In genomic region chr1:33127001-33127823, GRCh38 we compare ENCODE assay signal across 1 cellular context.
TF ChIP-seq lines count a peak whose summit lies in the region.

No MANE protein-coding gene starts in this region.

TF ChIP-seq in GM12878, 131 proteins besides CTCF, POLR2A, EP300 and RAD21 (continued from another document and continues in another):
- TF ChIP-seq PML (IDR thresholded peaks at IDR 0.05; ENCODE audit: low read length) = peak; percentile 98
- peak; percentile 90 for TF ChIP-seq CREB1 (IDR thresholded peaks at IDR 0.05; ENCODE audit: low read depth)
- TF ChIP-seq SIX5 (IDR thresholded peaks at IDR 0.05; ENCODE audit: low read depth, low read length, severe bottlenecking) = peak; percentile 39
- no peak for TF ChIP-seq REST (IDR thresholded peaks at IDR 0.05; ENCODE audit: low read depth, low read length)
- TF ChIP-seq GABPA (IDR thresholded peaks at IDR 0.05; ENCODE audit: low read depth) = peak; percentile 97
- peak; percentile 7 for TF ChIP-seq FOS (IDR thresholded peaks at IDR 0.05; ENCODE audit: borderline replicate concordance, extremely low read depth, insufficient read length)
- no peak; the same call in 1 of the 2 replicates for TF ChIP-seq WRNIP1 (IDR thresholded peaks at IDR 0.05; ENCODE audit: borderline replicate concordance, low read depth, low read length)
- TF ChIP-seq ELK1 (IDR thresholded peaks at IDR 0.05; ENCODE audit: low read depth, low read length) = peak; percentile 81; the same call in 1 of the 2 replicates
- TF ChIP-seq POLR2AphosphoS2 (IDR thresholded peaks at IDR 0.05; ENCODE audit: low read depth, low read length) = peak; percentile 70; the same call in 1 of the 2 replicates
- TF ChIP-seq RBBP5 (conservative IDR thresholded peaks at IDR 0.05) = no peak
- no peak for TF ChIP-seq KDM1A (IDR thresholded peaks at IDR 0.05; ENCODE audit: borderline replicate concordance)
- TF ChIP-seq ESRRA (IDR thresholded peaks at IDR 0.05; ENCODE audit: low read length) = peak; percentile 82
- TF ChIP-seq NR2C1 (IDR thresholded peaks at IDR 0.05) = peak; percentile 82
- TF ChIP-seq ZSCAN29 (IDR thresholded peaks at IDR 0.05) = peak; percentile 59; the same call in 1 of the 2 replicates
- TF ChIP-seq ATF3 (IDR thresholded peaks at IDR 0.05; ENCODE audit: borderline replicate concordance, extremely low read depth, low read depth, low read length) = no peak
- peak; percentile 71 for TF ChIP-seq SMAD1 (IDR thresholded peaks at IDR 0.05; ENCODE audit: low read depth, partially characterized antibody)
- TF ChIP-seq MEF2A (IDR thresholded peaks at IDR 0.05; ENCODE audit: insufficient read depth, low read depth, low read length) = peak; percentile 47; the same call in 1 of the 2 replicates
- no peak for TF ChIP-seq NFYA (IDR thresholded peaks at IDR 0.05; ENCODE audit: borderline replicate concordance, low read depth, low read length)
- TF ChIP-seq IKZF1 (conservative IDR thresholded peaks at IDR 0.05) = peak; percentile 91
- peak; percentile 54 for TF ChIP-seq PAX5 (IDR thresholded peaks at IDR 0.05; ENCODE audit: borderline replicate concordance, low read depth, low read length)
- TF ChIP-seq SMAD5 (IDR thresholded peaks at IDR 0.05; ENCODE audit: low read depth) = peak; percentile 84
- TF ChIP-seq NRF1 (conservative IDR thresholded peaks at IDR 0.05; ENCODE audit: low read depth, low read length) = no peak
- TF ChIP-seq ZNF207 (IDR thresholded peaks at IDR 0.05; ENCODE audit: borderline replicate concordance) = 0 out of 2 replicates have a peak, but pooled peaks have one; percentile 55
- peak; percentile 73; the same call in 1 of the 2 replicates for TF ChIP-seq CBFB (IDR thresholded peaks at IDR 0.05; ENCODE audit: low read depth)
- TF ChIP-seq MTA2 (IDR thresholded peaks at IDR 0.05; ENCODE audit: low read depth) = peak; percentile 47; the same call in 1 of the 2 replicates
- peak; percentile 7; the same call in 1 of the 2 replicates for TF ChIP-seq SMC3 (IDR thresholded peaks at IDR 0.05; ENCODE audit: borderline replicate concordance, low read length)
- TF ChIP-seq, protein P1, sequence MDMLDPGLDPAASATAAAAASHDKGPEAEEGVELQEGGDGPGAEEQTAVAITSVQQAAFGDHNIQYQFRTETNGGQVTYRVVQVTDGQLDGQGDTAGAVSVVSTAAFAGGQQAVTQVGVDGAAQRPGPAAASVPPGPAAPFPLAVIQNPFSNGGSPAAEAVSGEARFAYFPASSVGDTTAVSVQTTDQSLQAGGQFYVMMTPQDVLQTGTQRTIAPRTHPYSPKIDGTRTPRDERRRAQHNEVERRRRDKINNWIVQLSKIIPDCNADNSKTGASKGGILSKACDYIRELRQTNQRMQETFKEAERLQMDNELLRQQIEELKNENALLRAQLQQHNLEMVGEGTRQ (IDR thresholded peaks at IDR 0.05; ENCODE audit: borderline replicate concordance, low read depth, low read length) = no peak
- no peak for TF ChIP-seq STAT3 (IDR thresholded peaks at IDR 0.05; ENCODE audit: low read depth, low read length)
- TF ChIP-seq, protein P2, sequence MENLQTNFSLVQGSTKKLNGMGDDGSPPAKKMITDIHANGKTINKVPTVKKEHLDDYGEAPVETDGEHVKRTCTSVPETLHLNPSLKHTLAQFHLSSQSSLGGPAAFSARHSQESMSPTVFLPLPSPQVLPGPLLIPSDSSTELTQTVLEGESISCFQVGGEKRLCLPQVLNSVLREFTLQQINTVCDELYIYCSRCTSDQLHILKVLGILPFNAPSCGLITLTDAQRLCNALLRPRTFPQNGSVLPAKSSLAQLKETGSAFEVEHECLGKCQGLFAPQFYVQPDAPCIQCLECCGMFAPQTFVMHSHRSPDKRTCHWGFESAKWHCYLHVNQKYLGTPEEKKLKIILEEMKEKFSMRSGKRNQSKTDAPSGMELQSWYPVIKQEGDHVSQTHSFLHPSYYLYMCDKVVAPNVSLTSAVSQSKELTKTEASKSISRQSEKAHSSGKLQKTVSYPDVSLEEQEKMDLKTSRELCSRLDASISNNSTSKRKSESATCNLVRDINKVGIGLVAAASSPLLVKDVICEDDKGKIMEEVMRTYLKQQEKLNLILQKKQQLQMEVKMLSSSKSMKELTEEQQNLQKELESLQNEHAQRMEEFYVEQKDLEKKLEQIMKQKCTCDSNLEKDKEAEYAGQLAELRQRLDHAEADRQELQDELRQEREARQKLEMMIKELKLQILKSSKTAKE (IDR thresholded peaks at IDR 0.05; ENCODE audit: low read depth, poor library complexity, severe bottlenecking) = peak; percentile 36
- no peak for TF ChIP-seq RELA (IDR thresholded peaks at IDR 0.05; ENCODE audit: borderline replicate concordance, partially characterized antibody)
- no peak for TF ChIP-seq BMI1 (IDR thresholded peaks at IDR 0.05; ENCODE audit: borderline replicate concordance)
- TF ChIP-seq BRCA1 (IDR thresholded peaks at IDR 0.05; ENCODE audit: low read depth, low read length) = no peak
- TF ChIP-seq HDAC2 (IDR thresholded peaks at IDR 0.05) = no peak
- TF ChIP-seq HDAC6 (IDR thresholded peaks at IDR 0.05; ENCODE audit: unreplicated experiment) = no peak
- TF ChIP-seq CBX3 (IDR thresholded peaks at IDR 0.05; ENCODE audit: borderline replicate concordance, low read depth) = no peak
- TF ChIP-seq RELB (IDR thresholded peaks at IDR 0.05; ENCODE audit: low read depth) = peak; percentile 69
- TF ChIP-seq, protein P3, sequence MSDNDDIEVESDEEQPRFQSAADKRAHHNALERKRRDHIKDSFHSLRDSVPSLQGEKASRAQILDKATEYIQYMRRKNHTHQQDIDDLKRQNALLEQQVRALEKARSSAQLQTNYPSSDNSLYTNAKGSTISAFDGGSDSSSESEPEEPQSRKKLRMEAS (IDR thresholded peaks at IDR 0.05; ENCODE audit: low read depth, low read length) = peak; percentile 41; the same call in 1 of the 2 replicates
- peak; percentile 70 for TF ChIP-seq RUNX3 (IDR thresholded peaks at IDR 0.05; ENCODE audit: low read length)
- no peak for TF ChIP-seq EZH2 (IDR thresholded peaks at IDR 0.05; ENCODE audit: borderline replicate concordance, control insufficient read depth, low read depth, low read length)
- TF ChIP-seq IKZF2 (IDR thresholded peaks at IDR 0.05) = peak; percentile 77 to 78
- TF ChIP-seq, protein P4, sequence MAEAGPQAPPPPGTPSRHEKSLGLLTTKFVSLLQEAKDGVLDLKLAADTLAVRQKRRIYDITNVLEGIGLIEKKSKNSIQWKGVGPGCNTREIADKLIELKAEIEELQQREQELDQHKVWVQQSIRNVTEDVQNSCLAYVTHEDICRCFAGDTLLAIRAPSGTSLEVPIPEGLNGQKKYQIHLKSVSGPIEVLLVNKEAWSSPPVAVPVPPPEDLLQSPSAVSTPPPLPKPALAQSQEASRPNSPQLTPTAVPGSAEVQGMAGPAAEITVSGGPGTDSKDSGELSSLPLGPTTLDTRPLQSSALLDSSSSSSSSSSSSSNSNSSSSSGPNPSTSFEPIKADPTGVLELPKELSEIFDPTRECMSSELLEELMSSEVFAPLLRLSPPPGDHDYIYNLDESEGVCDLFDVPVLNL (IDR thresholded peaks at IDR 0.05; ENCODE audit: low read depth, low read length) = no peak
- peak; percentile 68 to 71 for TF ChIP-seq BHLHE40 (IDR thresholded peaks at IDR 0.05; ENCODE audit: borderline replicate concordance in 1 of 2, low read depth in 2 of 2, low read length in 1 of 2)
- no peak for TF ChIP-seq PAX8 (IDR thresholded peaks at IDR 0.05)
- TF ChIP-seq SMARCA5 (IDR thresholded peaks at IDR 0.05) = 0 out of 2 replicates have a peak, but pooled peaks have one; percentile 70
- TF ChIP-seq ATF2 (IDR thresholded peaks at IDR 0.05; ENCODE audit: low read length) = peak; percentile 70; the same call in 1 of the 2 replicates
- TF ChIP-seq ASH2L (IDR thresholded peaks at IDR 0.05; ENCODE audit: borderline replicate concordance, low read depth) = no peak
- no peak for TF ChIP-seq JUNB (IDR thresholded peaks at IDR 0.05)
- no peak for TF ChIP-seq TCF3 (IDR thresholded peaks at IDR 0.05; ENCODE audit: borderline replicate concordance, insufficient read depth, low read depth, low read length)
- no peak for TF ChIP-seq ZNF274 (IDR thresholded peaks at IDR 0.05; ENCODE audit: insufficient read depth, insufficient read length)
- TF ChIP-seq, protein P5, sequence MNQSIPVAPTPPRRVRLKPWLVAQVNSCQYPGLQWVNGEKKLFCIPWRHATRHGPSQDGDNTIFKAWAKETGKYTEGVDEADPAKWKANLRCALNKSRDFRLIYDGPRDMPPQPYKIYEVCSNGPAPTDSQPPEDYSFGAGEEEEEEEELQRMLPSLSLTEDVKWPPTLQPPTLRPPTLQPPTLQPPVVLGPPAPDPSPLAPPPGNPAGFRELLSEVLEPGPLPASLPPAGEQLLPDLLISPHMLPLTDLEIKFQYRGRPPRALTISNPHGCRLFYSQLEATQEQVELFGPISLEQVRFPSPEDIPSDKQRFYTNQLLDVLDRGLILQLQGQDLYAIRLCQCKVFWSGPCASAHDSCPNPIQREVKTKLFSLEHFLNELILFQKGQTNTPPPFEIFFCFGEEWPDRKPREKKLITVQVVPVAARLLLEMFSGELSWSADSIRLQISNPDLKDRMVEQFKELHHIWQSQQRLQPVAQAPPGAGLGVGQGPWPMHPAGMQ (IDR thresholded peaks at IDR 0.05; ENCODE audit: borderline replicate concordance) = no peak
- TF ChIP-seq HCFC1 (IDR thresholded peaks at IDR 0.05; ENCODE audit: low read length) = peak; percentile 80
- no peak for TF ChIP-seq NFXL1 (IDR thresholded peaks at IDR 0.05; ENCODE audit: borderline replicate concordance)
- TF ChIP-seq USF1 (IDR thresholded peaks at IDR 0.05; ENCODE audit: borderline replicate concordance, extremely low read length, insufficient read depth, low read depth, low read length) = no peak
- no peak for TF ChIP-seq ZNF622 (IDR thresholded peaks at IDR 0.05)
- TF ChIP-seq SUPT20H (IDR thresholded peaks at IDR 0.05; ENCODE audit: borderline replicate concordance, control insufficient read depth, low read depth, low read length) = no peak
